Comparison of ENCODE assay signal across 14 cellular contexts in the genomic region with DNA sequence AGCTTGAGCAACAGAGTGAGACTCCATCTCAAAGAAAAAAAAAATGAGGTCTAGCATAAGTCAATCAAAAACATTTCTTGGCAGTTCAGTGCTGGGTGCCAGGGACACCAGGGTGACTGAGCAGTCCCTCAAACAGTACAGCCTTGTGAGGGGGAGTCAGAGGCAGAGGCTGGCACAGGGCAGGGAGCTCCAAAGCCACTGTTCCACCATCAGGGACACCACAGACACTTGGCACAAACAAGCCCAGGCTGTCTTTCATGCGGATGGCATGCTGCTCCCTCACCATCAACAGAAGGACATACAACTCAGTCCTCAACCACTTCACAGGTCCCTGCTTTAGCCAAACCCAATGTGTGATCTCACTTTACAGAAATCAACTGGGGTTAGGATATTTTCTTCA. TPM values are rescaled to one million over a fixed set of nuclear protein-coding genes. Genes with fewer than 3 reads are reported as not detected.
DNase-seq lines count a peak whose midpoint lies in the region; ATAC-seq and TF ChIP-seq lines count a peak whose summit lies in the region.
"Had no signal": no experiment of that assay in that cellular context is flagged by ENCODE, and none has a peak within 500 bp of the region (broad histone marks: within the 10 kb centered on the region; RNA-seq: fewer than 3 reads in every experiment).

No MANE protein-coding gene starts in this region.

- peaks cover 33% of the 10 kb centered on the region for H3F3A ChIP-seq in SU-DHL-6 (ENCODE audit: insufficient read depth)

- 73 to 90% (median 82%) methylated on average over 1 of the region's 1 CpG for WGBS in stomach, 5 donors
- 80 to 95% methylated on average over 1 of the region's 1 CpG for WGBS in testis, 2 donors

- intact Hi-C loops in stomach (cut with DNase I; ENCODE audit: low total_unique reads) (no loop called here), testis (cut with DNase I; ENCODE audit: low total_unique reads) (no loop called here)

- H3K27ac ChIP-seq in SU-DHL-6 (ENCODE audit: low read depth, low read length) (peak overlapping the region; percentile 90), stomach (no peak overlapping the region), testis (no peak overlapping the region)
- H3K27ac ChIP-seq: brain microvascular endothelial cell, lower lobe of right lung had no signal

- H3K36me3 ChIP-seq in SU-DHL-6 (ENCODE audit: low read length) (no peaks in the 10 kb centered on the region), stomach (no peaks in the 10 kb centered on the region), testis (ENCODE audit: low read depth, missing control alignments) (no peaks in the 10 kb centered on the region)
- H3K36me3 ChIP-seq: brain microvascular endothelial cell, lower lobe of right lung had no signal

- H3K9ac ChIP-seq in SU-DHL-6 (ENCODE audit: low read length), result peak overlapping the region; percentile 45

- peak overlapping the region in 1 of 2 donors; percentile 3 for H3K4me3 Mint-ChIP-seq in activated T-cell treated with anti-CD3 and anti-CD28 coated beads, Interleukin-2, amount 50 U/mL, for 72 hours
- peak overlapping the region; percentile 24 for H3K4me3 Mint-ChIP-seq in memory B cell
- no peak overlapping the region for H3K4me3 Mint-ChIP-seq in endothelial cell (ENCODE audit: unreplicated experiment)

- no peaks in the 10 kb centered on the region for H4K20me1 ChIP-seq in SU-DHL-6 (ENCODE audit: low read depth, low read length)

- TF ChIP-seq EP300 in stomach (IDR thresholded peaks at IDR 0.05), result no peak

- peaks cover 6 to 10% of the 10 kb centered on the region in 2 donors for H3K36me3 Mint-ChIP-seq in activated T-cell treated with anti-CD3 and anti-CD28 coated beads, Interleukin-2, amount 50 U/mL, for 72 hours (ENCODE audit: insufficient read depth in 2 of 2)
- H3K36me3 Mint-ChIP-seq in memory B cell (peaks cover 2% of the 10 kb centered on the region), endothelial cell (ENCODE audit: low read depth, unreplicated experiment) (no peaks in the 10 kb centered on the region)

- H3K4me3 ChIP-seq in SU-DHL-6 (ENCODE audit: insufficient read depth, low read length, poor library complexity, severe bottlenecking), result no peak overlapping the region
- H3K4me3 ChIP-seq in stomach, result no peak overlapping the region
- no peak overlapping the region for H3K4me3 ChIP-seq in testis
- H3K4me3 ChIP-seq: lower lobe of right lung had no signal

- DNase-seq in activated T-cell treated with anti-CD3 and anti-CD28 coated beads, Interleukin-2, amount 50 U/mL, for 72 hours, result no peak
- no peak for DNase-seq in activated T-cell treated with anti-CD3 and anti-CD28 coated beads, Interleukin-2, amount 50 U/mL, for 48 hours
- DNase-seq in memory B cell (ENCODE audit: low spot score in 2 of 2) (no peak), stomach (peak; percentile 20), testis (no peak), endothelial cell (ENCODE audit: low spot score) (no peak)
- DNase-seq: brain microvascular endothelial cell, EL, lower lobe of right lung had no signal

- H3K4me1 ChIP-seq in stomach, result no peaks in the 10 kb centered on the region
- H3K4me1 ChIP-seq in testis, result no peaks in the 10 kb centered on the region

- no peak for ATAC-seq in activated T-cell treated with anti-CD3 and anti-CD28 coated beads, Interleukin-2, amount 50 U/mL, for 72 hours (replicated peaks in 1 of 2)
- ATAC-seq in memory B cell (ENCODE audit: low read depth) (no peak), GM21390 (IDR thresholded peaks at IDR 0.05; ENCODE audit: unreplicated experiment) (no peak)

- H3K9me3 ChIP-seq in SU-DHL-6 (ENCODE audit: insufficient read depth, low read length) (no peaks in the 10 kb centered on the region), stomach (no peaks in the 10 kb centered on the region), testis (no peaks in the 10 kb centered on the region)
- H3K9me3 ChIP-seq: lower lobe of right lung had no signal

- no peaks in the 10 kb centered on the region for H3K27me3 Mint-ChIP-seq in activated T-cell treated with anti-CD3 and anti-CD28 coated beads, Interleukin-2, amount 50 U/mL, for 72 hours (ENCODE audit: low read depth)
- H3K27me3 Mint-ChIP-seq in memory B cell, result no peaks in the 10 kb centered on the region
- no peaks in the 10 kb centered on the region for H3K27me3 Mint-ChIP-seq in endothelial cell (ENCODE audit: unreplicated experiment)

- TF ChIP-seq CTCF in SU-DHL-6 (IDR thresholded peaks at IDR 0.05; ENCODE audit: insufficient read depth, low read length, poor library complexity, severe bottlenecking), result no peak
- TF ChIP-seq CTCF in stomach (IDR thresholded peaks at IDR 0.05), result no peak
- TF ChIP-seq CTCF in testis (IDR thresholded peaks at IDR 0.05), result no peak
- no peak for TF ChIP-seq CTCF in endothelial cell (IDR thresholded peaks at IDR 0.05; ENCODE audit: unreplicated experiment)

- peak overlapping the region; percentile 70 for H3K4me2 ChIP-seq in SU-DHL-6 (ENCODE audit: low read depth, low read length, poor library complexity, severe bottlenecking)

- H3K27ac Mint-ChIP-seq in activated T-cell treated with anti-CD3 and anti-CD28 coated beads, Interleukin-2, amount 50 U/mL, for 72 hours, result peak overlapping the region; percentile 54
- peak overlapping the region; percentile 53 for H3K27ac Mint-ChIP-seq in memory B cell
- H3K27ac Mint-ChIP-seq in endothelial cell (ENCODE audit: unreplicated experiment), result no peak overlapping the region

- H2AFZ ChIP-seq in SU-DHL-6 (ENCODE audit: low read depth, low read length, severe bottlenecking), result peak overlapping the region; percentile 75

- no peaks in the 10 kb centered on the region for H3K79me2 ChIP-seq in SU-DHL-6 (ENCODE audit: insufficient read depth, low read length)

- H3K9me3 Mint-ChIP-seq in activated T-cell treated with anti-CD3 and anti-CD28 coated beads, Interleukin-2, amount 50 U/mL, for 72 hours, result peaks cover 1% of the 10 kb centered on the region in 2 donors
- peaks cover 2% of the 10 kb centered on the region for H3K9me3 Mint-ChIP-seq in memory B cell
- no peaks in the 10 kb centered on the region for H3K9me3 Mint-ChIP-seq in endothelial cell (ENCODE audit: unreplicated experiment)

- TF ChIP-seq POLR2A in stomach (IDR thresholded peaks at IDR 0.05) (no peak), testis (IDR thresholded peaks at IDR 0.05) (no peak)

- peaks cover 23% of the 10 kb centered on the region for H3K4me1 Mint-ChIP-seq in activated T-cell treated with anti-CD3 and anti-CD28 coated beads, Interleukin-2, amount 50 U/mL, for 72 hours (ENCODE audit: low read depth)
- H3K4me1 Mint-ChIP-seq in memory B cell (peaks cover 25% of the 10 kb centered on the region), endothelial cell (ENCODE audit: unreplicated experiment) (no peaks in the 10 kb centered on the region)

- H3K27me3 ChIP-seq in SU-DHL-6 (ENCODE audit: low read length) (no peaks in the 10 kb centered on the region), stomach (peaks cover 0 to 6% (median 0%) of the 10 kb centered on the region in 3 donors), testis (no peaks in the 10 kb centered on the region)
- H3K27me3 ChIP-seq: brain microvascular endothelial cell had no signal

- H3K9me2 ChIP-seq in SU-DHL-6 (replicated peaks; ENCODE audit: insufficient read depth, low read length), result no peaks in the 10 kb centered on the region

RNA-seq across cellular contexts. Expression of a gene that starts 36.0 kb away (rescaled TPM):
- under 1 TPM in 1 of 2 donors, not detected in 1; 0.07 TPM for total RNA-seq in activated T-cell treated with anti-CD3 and anti-CD28 coated beads, Interleukin-2, amount 50 U/mL, for 72 hours
- under 1 TPM in 1 of 5 donors, not detected in 4; 0.55 TPM for total RNA-seq in stomach
- not detected for polyA plus RNA-seq in stomach
- total RNA-seq in testis, result 1 to 10 TPM; 3.5 TPM
- 1.6 TPM for polyA plus RNA-seq in testis (ENCODE audit: insufficient read depth, low read depth, low replicate concordance)
- 2.6 TPM for total RNA-seq in endothelial cell (ENCODE audit: unreplicated experiment)
- total RNA-seq: esophagus mucosa, glomerular endothelial cell, lower lobe of right lung had no signal
- polyA plus RNA-seq: AG04450 had no signal

RNA-seq across cellular contexts. Expression of a gene that starts 54.8 kb away (rescaled TPM):
- total RNA-seq in activated T-cell treated with anti-CD3 and anti-CD28 coated beads, Interleukin-2, amount 50 U/mL, for 72 hours, result 100 to 1,000 TPM; 454 to 573 TPM
- total RNA-seq in stomach (100 to 1,000 TPM in 1 of 5 donors, 10 to 100 TPM in 3, 1 to 10 TPM in 1; 9.3 to 106 (median 33.6) TPM), testis (100 to 1,000 TPM; 136 to 204 TPM), endothelial cell (ENCODE audit: unreplicated experiment) (528 TPM)
- polyA plus RNA-seq in stomach (100 to 1,000 TPM in 1 of 3 donors, 10 to 100 TPM in 2; 91.4 to 114 (median 92.6) TPM), testis (ENCODE audit: insufficient read depth, low read depth, low replicate concordance) (184 TPM)
